9 cellular contexts compared by ENCODE assay signal in genomic region chr14:105528859-105529505, GRCh38. TPM values are rescaled to one million over a fixed set of nuclear protein-coding genes. Genes with fewer than 3 reads are reported as not detected.
DNase-seq lines count a peak whose midpoint lies in the region; ATAC-seq and TF ChIP-seq lines count a peak whose summit lies in the region.
"Had no signal": no experiment of that assay in that cellular context is flagged by ENCODE, and none has a peak within 500 bp of the region (broad histone marks: within the 10 kb centered on the region; RNA-seq: fewer than 3 reads in every experiment).

No MANE protein-coding gene starts in this region.

- no peaks in the 10 kb centered on the region for H3K9me3 ChIP-seq in uterus
- H3K9me3 ChIP-seq: SJSA1 had no signal

- intact Hi-C loops in dendritic cell treated with granulocyte-macrophage colony-stimulating factor and Interleukin-4, amounts not matched to agents 40 ng/mL and 50 ng/mL, for 4 days (cut with micrococcal nuclease), result loop anchor here (2.0 to 5.0 kb wide), 4 partner anchors 37 to 437 kb away; partner anchors contain the start of gene TEDC1
- intact Hi-C loops in uterus (cut with DNase I; ENCODE audit: low total_unique reads), result no loop called here

- H3K4me1 ChIP-seq in uterus, result peaks cover 0 to 16% of the 10 kb centered on the region in 2 donors

- no peak for ATAC-seq in HG03045 (IDR thresholded peaks at IDR 0.05; ENCODE audit: unreplicated experiment)
- ATAC-seq in GM21717 (IDR thresholded peaks at IDR 0.05; ENCODE audit: unreplicated experiment), result no peak

- H3K27me3 ChIP-seq in BJ (ENCODE audit: control insufficient read depth, insufficient read depth, low read length) (no peaks in the 10 kb centered on the region), uterus (no peaks in the 10 kb centered on the region)

- peak overlapping the region; percentile 73 for H3K27ac Mint-ChIP-seq in T-helper 2 cell treated with Interferon-gamma antibody and Interleukin-4, amounts not matched to agents 5 μg/mL and 100 μg/mL, for 36 hours
- no peak overlapping the region for H3K27ac Mint-ChIP-seq in dendritic cell treated with granulocyte-macrophage colony-stimulating factor and Interleukin-4, amounts not matched to agents 40 ng/mL and 50 ng/mL, for 4 days

- H3K4me3 Mint-ChIP-seq in T-helper 2 cell treated with Interferon-gamma antibody and Interleukin-4, amounts not matched to agents 5 μg/mL and 100 μg/mL, for 36 hours, result peak overlapping the region; percentile 73
- peak overlapping the region; percentile 63 for H3K4me3 Mint-ChIP-seq in dendritic cell treated with granulocyte-macrophage colony-stimulating factor and Interleukin-4, amounts not matched to agents 40 ng/mL and 50 ng/mL, for 4 days

- no peak for TF ChIP-seq POLR2A in uterus (IDR thresholded peaks at IDR 0.05)

- peaks cover 25% of the 10 kb centered on the region for H3K27me3 Mint-ChIP-seq in T-helper 2 cell treated with Interferon-gamma antibody and Interleukin-4, amounts not matched to agents 5 μg/mL and 100 μg/mL, for 36 hours (ENCODE audit: low read depth)
- peaks cover 71% of the 10 kb centered on the region for H3K27me3 Mint-ChIP-seq in dendritic cell treated with granulocyte-macrophage colony-stimulating factor and Interleukin-4, amounts not matched to agents 40 ng/mL and 50 ng/mL, for 4 days

- peaks cover 8% of the 10 kb centered on the region for H3K4me1 Mint-ChIP-seq in T-helper 2 cell treated with Interferon-gamma antibody and Interleukin-4, amounts not matched to agents 5 μg/mL and 100 μg/mL, for 36 hours (ENCODE audit: low read depth)
- peaks cover 28% of the 10 kb centered on the region for H3K4me1 Mint-ChIP-seq in dendritic cell treated with granulocyte-macrophage colony-stimulating factor and Interleukin-4, amounts not matched to agents 40 ng/mL and 50 ng/mL, for 4 days (ENCODE audit: low read depth)

- H3K27ac ChIP-seq in uterus, result no peak overlapping the region
- H3K27ac ChIP-seq: SJSA1 had no signal

- POLR2A ChIA-PET in BJ (lab: Charles Lee), result no interaction called here

- no peak for DNase-seq in BJ (ENCODE audit: low read depth)
- DNase-seq in T-helper 2 cell treated with Interferon-gamma antibody and Interleukin-4, amounts not matched to agents 5 μg/mL and 100 μg/mL, for 36 hours (ENCODE audit: low spot score), result peak; percentile 48
- peak; percentile 77 for DNase-seq in retina
- DNase-seq in uterus, result no peak
- no peak for DNase-seq in ureter (ENCODE audit: low spot score)

- CTCF ChIA-PET in BJ (lab: Yijun Ruan, JAX), result interaction anchor here (0.7 to 2.2 kb wide), 10 partner anchors 8 to 158 kb away, joined by 3 to 19 read pairs (median 4); partner anchors contain the start of gene TEX22

- H3K36me3 Mint-ChIP-seq in T-helper 2 cell treated with Interferon-gamma antibody and Interleukin-4, amounts not matched to agents 5 μg/mL and 100 μg/mL, for 36 hours (ENCODE audit: low read depth), result no peaks in the 10 kb centered on the region
- H3K36me3 Mint-ChIP-seq in dendritic cell treated with granulocyte-macrophage colony-stimulating factor and Interleukin-4, amounts not matched to agents 40 ng/mL and 50 ng/mL, for 4 days (ENCODE audit: low read depth), result no peaks in the 10 kb centered on the region

- H3K4me3 ChIP-seq in BJ (ENCODE audit: low read depth, low read length) (peak overlapping the region; percentile 23; the same call in 1 of the 2 replicates), uterus (peak overlapping the region in 1 of 2 donors; percentile 27)

- TF ChIP-seq CTCF in BJ (IDR thresholded peaks at IDR 0.05; ENCODE audit: insufficient read depth, low read depth, low read length) (no peak), uterus (IDR thresholded peaks at IDR 0.05) (no peak)

- no peaks in the 10 kb centered on the region for H3K9me3 Mint-ChIP-seq in T-helper 2 cell treated with Interferon-gamma antibody and Interleukin-4, amounts not matched to agents 5 μg/mL and 100 μg/mL, for 36 hours
- no peaks in the 10 kb centered on the region for H3K9me3 Mint-ChIP-seq in dendritic cell treated with granulocyte-macrophage colony-stimulating factor and Interleukin-4, amounts not matched to agents 40 ng/mL and 50 ng/mL, for 4 days

- H3K36me3 ChIP-seq in BJ (ENCODE audit: control insufficient read depth, insufficient read depth, low read length), result no peaks in the 10 kb centered on the region; the same call in 1 of the 2 replicates
- H3K36me3 ChIP-seq in uterus, result no peaks in the 10 kb centered on the region
- H3K36me3 ChIP-seq: SJSA1 had no signal

RNA-seq across cellular contexts. Expression of gene TMEM121, which starts 2.6 kb away (rescaled TPM):
- polyA plus RNA-seq in BJ (2011; rRNA removed), result 4.0 and 4.6 TPM in 2 replicates
- polyA minus RNA-seq in BJ (2011; rRNA and poly(A)+ RNA removed), result 1.0 and 1.2 TPM in 2 replicates
- 10 to 100 TPM in 1 of 4 donors, 1 to 10 TPM in 3; 2.0 to 42.1 (median 7.7) TPM for total RNA-seq in uterus
- 1.1 TPM for total RNA-seq in ureter

RNA-seq across cellular contexts. Expression of gene TEDC1, which starts 37.9 kb away (rescaled TPM):
- 3.3 and 6.4 TPM in 2 replicates for polyA plus RNA-seq in BJ (2011; rRNA removed)
- 1.3 and 2.2 TPM in 2 replicates for polyA minus RNA-seq in BJ (2011; rRNA and poly(A)+ RNA removed)
- 10 to 100 TPM in 1 of 4 donors, 1 to 10 TPM in 1, under 1 TPM in 1, not detected in 1; 0.51 to 11.0 (median 9.4) TPM for total RNA-seq in uterus
- 9.7 TPM for total RNA-seq in ureter

RNA-seq across cellular contexts. Expression of gene CRIP1, which starts 42.3 kb away (rescaled TPM):
- 0.90 and 1.4 TPM in 2 replicates for polyA plus RNA-seq in BJ (2011; rRNA removed)
- polyA minus RNA-seq in BJ (2011; rRNA and poly(A)+ RNA removed), result 3.1 and 3.9 TPM in 2 replicates
- total RNA-seq in uterus, result 10 to 100 TPM in 3 of 4 donors, under 1 TPM in 1; 0.51 to 64.7 (median 34.4) TPM
- 127 TPM for total RNA-seq in ureter

RNA-seq across cellular contexts. Expression of gene CRIP2, which starts 54.4 kb away (rescaled TPM):
- polyA plus RNA-seq in BJ (2011; rRNA removed), result 8.0 and 19.5 TPM in 2 replicates
- polyA minus RNA-seq in BJ (2011; rRNA and poly(A)+ RNA removed), result 3.0 and 5.3 TPM in 2 replicates
- total RNA-seq in uterus, result 100 to 1,000 TPM in 3 of 4 donors, 10 to 100 TPM in 1; 76.1 to 377 (median 163) TPM
- total RNA-seq in ureter, result 186 TPM

Comparison
In these comparisons a context has a peak if more than half of its experiments do, and no peak if none do; other contexts are left out.
1. DNase-seq: peak in T-helper 2 cell treated with Interferon-gamma antibody and Interleukin-4, amounts not matched to agents 5 μg/mL and 100 μg/mL, for 36 hours (single experiment) and retina (single experiment); none in BJ (single experiment), uterus (0 of 2) and ureter (single experiment).